In the genomic region with DNA sequence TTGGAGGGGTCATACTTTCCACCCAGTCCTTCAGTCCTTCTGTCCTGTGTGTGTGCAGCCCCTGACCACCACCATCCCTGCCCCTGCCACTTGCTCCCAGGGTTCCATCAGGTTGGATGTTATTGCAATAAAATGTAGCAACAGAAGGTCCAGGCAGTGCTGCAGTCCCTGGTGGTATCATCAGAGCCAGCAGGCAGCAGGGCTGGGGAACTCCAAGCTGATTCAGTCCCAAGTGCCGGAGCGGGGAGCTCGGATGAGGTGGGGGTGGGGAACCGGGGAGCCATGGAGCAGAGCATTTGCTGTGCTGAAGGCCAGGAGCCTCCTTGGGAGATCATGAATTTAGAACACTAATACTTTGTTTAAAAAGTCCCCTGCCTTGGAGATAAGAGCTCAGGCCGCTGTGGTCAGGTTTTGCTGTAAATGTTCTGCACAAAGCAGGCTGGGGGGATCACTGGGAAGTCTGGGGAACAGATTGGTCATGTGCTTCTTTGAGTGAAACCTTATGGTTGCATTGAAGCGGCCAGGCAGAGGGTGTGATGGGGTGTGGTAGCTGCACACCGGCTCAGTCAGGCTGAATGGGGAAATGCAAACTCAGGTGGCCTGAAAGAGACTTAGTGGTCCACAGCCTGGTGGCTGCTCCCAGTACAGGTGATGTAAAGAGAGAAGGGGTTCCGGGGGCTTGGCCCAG, we compare ENCODE assay signal across 8 cellular contexts.
A peak's percentile ranks its signal among the peaks of the same experiment; 100 is the strongest.
DNase-seq lines count a peak whose midpoint lies in the region; ATAC-seq and TF ChIP-seq lines count a peak whose summit lies in the region.

No MANE protein-coding gene starts in this region.

- no peak overlapping the region for H3K4me2 ChIP-seq in Loucy (ENCODE audit: low read depth, low read length, poor library complexity, severe bottlenecking)
- no peak overlapping the region for H3K4me2 ChIP-seq in neuronal stem cell (ENCODE audit: insufficient read depth, low read length, poor library complexity, severe bottlenecking)

- no peaks in the 10 kb centered on the region for H3K9me2 ChIP-seq in Loucy (replicated peaks; ENCODE audit: low read depth, low read length)

- peaks cover 14% of the 10 kb centered on the region for H3K27me3 Mint-ChIP-seq in endothelial cell (ENCODE audit: unreplicated experiment)

- no peaks in the 10 kb centered on the region for H3F3A ChIP-seq in Loucy (ENCODE audit: low read depth)

- no peak for TF ChIP-seq CTCF in Loucy (conservative IDR thresholded peaks at IDR 0.05; ENCODE audit: low read length)
- no peak for TF ChIP-seq CTCF in omental fat pad (IDR thresholded peaks at IDR 0.05)
- TF ChIP-seq CTCF in endothelial cell (IDR thresholded peaks at IDR 0.05; ENCODE audit: unreplicated experiment): no peak

- in situ Hi-C loops in Caki2 (cut with HindIII; ENCODE audit: low pct_unique_long_range_greater_than_20kb, low sequenced_read_pairs): no loop called here

- DNase-seq in Caki2 (ENCODE audit: low read depth) (peak; percentile 56), neuronal stem cell (ENCODE audit: low spot score) (no peak), mucosa of gallbladder (ENCODE audit: low spot score) (no peak), omental fat pad (ENCODE audit: low spot score) (no peak), endothelial cell (ENCODE audit: low spot score) (no peak)

- no peaks in the 10 kb centered on the region for H3K36me3 Mint-ChIP-seq in endothelial cell (ENCODE audit: low read depth, unreplicated experiment)

- H3K23ac ChIP-seq in neuronal stem cell (ENCODE audit: low read depth, low read length, poor library complexity): peak overlapping the region; percentile 16

- H3K27me3 ChIP-seq in Loucy (ENCODE audit: insufficient read depth, low read length, poor library complexity, severe bottlenecking): no peaks in the 10 kb centered on the region
- H3K27me3 ChIP-seq in duodenal mucosa (ENCODE audit: control insufficient read depth in 1 of 2, insufficient read depth in 2 of 2, low read length in 2 of 2): no peaks in the 10 kb centered on the region
- no peaks in the 10 kb centered on the region for H3K27me3 ChIP-seq in neuronal stem cell (ENCODE audit: control insufficient read depth in 3 of 3, insufficient read depth in 3 of 3, low read depth in 1 of 3, low read length in 3 of 3)

- no peak overlapping the region for H3K4me3 Mint-ChIP-seq in endothelial cell (ENCODE audit: unreplicated experiment)

- no peaks in the 10 kb centered on the region for H3K79me1 ChIP-seq in neuronal stem cell (ENCODE audit: low read depth, low read length)

- H3K9ac ChIP-seq in Loucy (ENCODE audit: low read depth, low read length, poor library complexity, severe bottlenecking) (peak overlapping the region; percentile 28), duodenal mucosa (ENCODE audit: low read depth in 1 of 2, low read length in 2 of 2) (no peak overlapping the region), neuronal stem cell (ENCODE audit: low read depth, low read length, poor library complexity) (no peak overlapping the region)

- H2BK5ac ChIP-seq in neuronal stem cell (ENCODE audit: low read length): no peak overlapping the region

- H4K91ac ChIP-seq in neuronal stem cell (ENCODE audit: low read depth, low read length, poor library complexity): no peak overlapping the region

- H2BK12ac ChIP-seq in neuronal stem cell (ENCODE audit: low read length): peak overlapping the region; percentile 65

- H2BK15ac ChIP-seq in neuronal stem cell (ENCODE audit: low read length): peak overlapping the region; percentile 45

- no peak overlapping the region for H2AK5ac ChIP-seq in neuronal stem cell (ENCODE audit: low read depth, low read length)

- no CpG with 5 or more reads among the region's 8 CpGs for WGBS in neuronal stem cell (ENCODE audit: extremely low coverage in 2 of 2, insufficient read length in 2 of 2, insufficient replicate concordance in 1 of 2), 2 donors

- no peak overlapping the region for H2BK120ac ChIP-seq in neuronal stem cell (ENCODE audit: low read depth, low read length)

- H3K27ac ChIP-seq in duodenal mucosa (ENCODE audit: low read depth, low read length) (peak overlapping the region; percentile 43), neuronal stem cell (replicated peaks; ENCODE audit: low read length) (no peak overlapping the region)

- H3K4me1 ChIP-seq in Loucy (ENCODE audit: insufficient read depth, low read length, poor library complexity, severe bottlenecking) (peaks cover 62% of the 10 kb centered on the region), duodenal mucosa (ENCODE audit: control insufficient read depth in 1 of 2, insufficient read depth in 2 of 2, low read length in 2 of 2) (peaks cover 44 to 49% of the 10 kb centered on the region in 2 donors), neuronal stem cell (ENCODE audit: control insufficient read depth in 2 of 2, insufficient read depth in 1 of 2, low read depth in 1 of 2, low read length in 2 of 2) (peaks cover 19 to 20% of the 10 kb centered on the region in 2 donors)

- H3K9me3 ChIP-seq in Loucy (ENCODE audit: insufficient read depth, low read depth, low read length) (no peaks in the 10 kb centered on the region), duodenal mucosa (ENCODE audit: control insufficient read depth in 1 of 2, low read length in 2 of 2) (no peaks in the 10 kb centered on the region), neuronal stem cell (replicated peaks in 1 of 2; ENCODE audit: control insufficient read depth in 2 of 2, insufficient read depth in 1 of 2, low read depth in 1 of 2, low read length in 2 of 2) (peaks cover 0 to 3% of the 10 kb centered on the region in 2 donors)

- H3K79me2 ChIP-seq in Loucy (ENCODE audit: insufficient read depth, low read length): peaks cover 22% of the 10 kb centered on the region

- no peaks in the 10 kb centered on the region for H3K36me3 ChIP-seq in Loucy (ENCODE audit: insufficient read depth, low read length)
- H3K36me3 ChIP-seq in duodenal mucosa (ENCODE audit: control insufficient read depth in 1 of 2, insufficient read depth in 2 of 2, low read length in 2 of 2): peaks cover 0 to 4% of the 10 kb centered on the region in 2 donors
- H3K36me3 ChIP-seq in neuronal stem cell (replicated peaks in 1 of 2; ENCODE audit: control insufficient read depth in 2 of 2, insufficient read depth in 2 of 2, low read length in 2 of 2): no peaks in the 10 kb centered on the region

- ATAC-seq in omental fat pad (ENCODE audit: low FRiP score): no peak
- ATAC-seq in HG02884 (IDR thresholded peaks at IDR 0.05; ENCODE audit: unreplicated experiment): no peak

- no peak overlapping the region for H3K4ac ChIP-seq in neuronal stem cell (ENCODE audit: low read length)

- peaks cover 63% of the 10 kb centered on the region for H3K4me1 Mint-ChIP-seq in endothelial cell (ENCODE audit: unreplicated experiment)

- no peak overlapping the region for H3K27ac Mint-ChIP-seq in endothelial cell (ENCODE audit: unreplicated experiment)

- H3K14ac ChIP-seq in neuronal stem cell (ENCODE audit: low read length): no peak overlapping the region

- H4K20me1 ChIP-seq in Loucy (ENCODE audit: insufficient read depth, low read length, poor library complexity, severe bottlenecking): no peaks in the 10 kb centered on the region

- peak overlapping the region; percentile 84 for H3K18ac ChIP-seq in neuronal stem cell (ENCODE audit: low read length)

- no peaks in the 10 kb centered on the region for H3K9me3 Mint-ChIP-seq in endothelial cell (ENCODE audit: unreplicated experiment)

- H3K4me3 ChIP-seq in Loucy (ENCODE audit: low read length, poor library complexity, severe bottlenecking): no peak overlapping the region
- no peak overlapping the region for H3K4me3 ChIP-seq in duodenal mucosa (ENCODE audit: low read depth in 1 of 2, low read length in 2 of 2)
- no peak overlapping the region for H3K4me3 ChIP-seq in neuronal stem cell (ENCODE audit: low read length in 2 of 2)

- H2AFZ ChIP-seq in Loucy (ENCODE audit: low read length) (no peak overlapping the region), neuronal stem cell (ENCODE audit: low read length) (no peak overlapping the region)

- no peak overlapping the region for H4K8ac ChIP-seq in neuronal stem cell (ENCODE audit: low read depth, low read length)
